Comparison of ENCODE assay signal across 17 cellular contexts in the genomic region with DNA sequence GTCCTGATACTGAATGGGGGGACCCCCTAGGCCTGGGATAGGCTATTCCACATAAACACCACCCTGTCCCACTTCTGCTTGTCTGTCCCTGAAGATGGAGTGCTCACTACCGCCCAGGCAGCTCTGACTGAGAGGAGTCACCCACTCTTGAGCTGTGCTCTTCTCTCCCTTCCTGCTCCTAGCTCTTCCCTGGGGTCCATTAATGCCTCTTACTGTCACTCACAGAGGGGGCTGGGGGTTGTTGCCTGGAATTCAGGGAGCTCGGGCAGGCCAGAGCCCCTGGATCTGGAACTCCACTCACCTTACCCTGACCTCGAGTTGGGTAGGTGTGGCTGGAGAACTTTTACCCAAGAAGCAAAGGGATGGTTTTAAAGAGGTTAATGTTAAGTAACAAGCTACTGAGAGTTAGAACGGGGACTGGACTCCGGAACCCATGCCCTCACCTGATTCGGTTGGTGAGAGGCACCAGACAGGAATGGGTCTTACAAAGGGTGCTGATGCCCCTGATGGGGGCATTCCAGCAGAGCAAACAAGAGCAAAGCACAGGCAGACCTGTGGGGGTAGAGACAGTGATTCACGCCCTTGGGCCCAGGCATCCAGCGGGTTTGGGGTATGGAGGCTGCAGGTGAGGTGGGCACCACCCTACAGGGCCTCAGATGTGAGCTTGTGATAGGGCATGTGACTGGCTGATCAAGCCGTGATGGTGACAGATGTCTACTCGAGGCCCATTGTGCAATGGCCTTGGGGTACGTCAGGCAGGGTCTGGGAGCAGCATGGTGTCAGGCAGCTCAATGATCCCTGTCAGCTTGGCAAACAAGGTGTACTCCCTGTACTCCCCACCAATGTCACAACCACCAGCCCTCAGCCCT. TPM values are rescaled to one million over a fixed set of nuclear protein-coding genes. Genes with fewer than 3 reads are reported as not detected.
A peak's percentile ranks its signal among the peaks of the same experiment; 100 is the strongest.
DNase-seq lines count a peak whose midpoint lies in the region; ATAC-seq and TF ChIP-seq lines count a peak whose summit lies in the region.
"Had no signal": no experiment of that assay in that cellular context is flagged by ENCODE, and none has a peak within 500 bp of the region (broad histone marks: within the 10 kb centered on the region; RNA-seq: fewer than 3 reads in every experiment).

No MANE protein-coding gene starts in this region.

- POLR2A ChIA-PET in activated CD4-positive, alpha-beta memory T cell treated with anti-CD3 and anti-CD28 coated beads, Interleukin-2, amount 10 ng/mL, durations not matched to agents 7 days and 5 days (lab: Charles Lee): interaction anchor here (1.6 kb wide), 1 partner anchor 9 kb away, joined by 5 read pairs; a partner anchor contains a TSS

- WGBS in heart right ventricle, 2 donors: 92 to 93% methylated on average over 11 of the region's 11 CpGs
- WGBS in adrenal gland, 4 donors: 81 to 87% (median 84%) methylated on average over 8 to 11 of the region's 11 CpGs

- H3K27me3 Mint-ChIP-seq in activated CD4-positive, alpha-beta memory T cell treated with anti-CD3 and anti-CD28 coated beads, Interleukin-2, amount 10 ng/mL, durations not matched to agents 7 days and 5 days: no peaks in the 10 kb centered on the region
- H3K27me3 Mint-ChIP-seq in mesothelial cell of epicardium (ENCODE audit: low read depth): no peaks in the 10 kb centered on the region

- ATAC-seq in left ventricle myocardium superior: no peak
- no peak for ATAC-seq in heart right ventricle
- no peak for ATAC-seq in GM19328 (IDR thresholded peaks at IDR 0.05; ENCODE audit: unreplicated experiment)
- ATAC-seq: right lobe of liver had no signal

- intact Hi-C loops in left ventricle myocardium superior (cut with micrococcal nuclease) (no loop called here), heart right ventricle (cut with DNase I) (no loop called here), vagina (cut with DNase I) (no loop called here), adrenal gland (cut with DNase I) (no loop called here)

- CTCF ChIA-PET in activated CD4-positive, alpha-beta memory T cell treated with anti-CD3 and anti-CD28 coated beads, Interleukin-2, amount 10 ng/mL, durations not matched to agents 7 days and 5 days (lab: Charles Lee): no interaction called here

- peaks cover 84% of the 10 kb centered on the region for H3K4me1 Mint-ChIP-seq in activated CD4-positive, alpha-beta memory T cell treated with anti-CD3 and anti-CD28 coated beads, Interleukin-2, amount 10 ng/mL, durations not matched to agents 7 days and 5 days
- peaks cover 38% of the 10 kb centered on the region for H3K4me1 Mint-ChIP-seq in mesothelial cell of epicardium

- H3K27ac ChIP-seq in heart right ventricle: peak overlapping the region in 1 of 10 donors; percentile 90
- peak overlapping the region; percentile 81 for H3K27ac ChIP-seq in vagina
- no peak overlapping the region for H3K27ac ChIP-seq in adrenal gland
- H3K27ac ChIP-seq: neural progenitor cell, right lobe of liver, SJSA1 had no signal

- H3K27me3 ChIP-seq in heart right ventricle: no peaks in the 10 kb centered on the region
- H3K27me3 ChIP-seq in vagina: no peaks in the 10 kb centered on the region
- no peaks in the 10 kb centered on the region for H3K27me3 ChIP-seq in adrenal gland
- H3K27me3 ChIP-seq: neural progenitor cell, right lobe of liver, SJSA1 had no signal

- H3K9me3 Mint-ChIP-seq in activated CD4-positive, alpha-beta memory T cell treated with anti-CD3 and anti-CD28 coated beads, Interleukin-2, amount 10 ng/mL, durations not matched to agents 7 days and 5 days: no peaks in the 10 kb centered on the region
- H3K9me3 Mint-ChIP-seq in mesothelial cell of epicardium: no peaks in the 10 kb centered on the region
- H3K9me3 Mint-ChIP-seq: neural progenitor cell had no signal

- TF ChIP-seq POLR2A in vagina (IDR thresholded peaks at IDR 0.05): no peak
- TF ChIP-seq POLR2A in adrenal gland (IDR thresholded peaks at IDR 0.05): no peak

- H3K4me3 ChIP-seq in heart right ventricle (no peak overlapping the region), vagina (no peak overlapping the region), adrenal gland (no peak overlapping the region)
- H3K4me3 ChIP-seq: lung, neural progenitor cell, right lobe of liver, SJSA1 had no signal

- TF ChIP-seq CTCF in heart right ventricle (IDR thresholded peaks at IDR 0.05): no peak
- no peak for TF ChIP-seq CTCF in mesothelial cell of epicardium (IDR thresholded peaks at IDR 0.05; ENCODE audit: unreplicated experiment)
- no peak for TF ChIP-seq CTCF in vagina (IDR thresholded peaks at IDR 0.05)
- no peak for TF ChIP-seq CTCF in adrenal gland (IDR thresholded peaks at IDR 0.05)

- H3K27ac Mint-ChIP-seq in activated CD4-positive, alpha-beta memory T cell treated with anti-CD3 and anti-CD28 coated beads, Interleukin-2, amount 10 ng/mL, durations not matched to agents 7 days and 5 days: peak overlapping the region; percentile 89
- peak overlapping the region; percentile 12 for H3K27ac Mint-ChIP-seq in mesothelial cell of epicardium
- H3K27ac Mint-ChIP-seq: neural progenitor cell had no signal

- peaks cover 6 to 87% (median 43%) of the 10 kb centered on the region in 9 donors for H3K4me1 ChIP-seq in heart right ventricle
- H3K4me1 ChIP-seq in vagina: peaks cover 71% of the 10 kb centered on the region
- H3K4me1 ChIP-seq in adrenal gland (replicated peaks in 1 of 2): peaks cover 0 to 9% of the 10 kb centered on the region in 2 donors
- H3K4me1 ChIP-seq: right lobe of liver had no signal

- H3K36me3 ChIP-seq in heart right ventricle: peaks cover 0 to 14% (median 0%) of the 10 kb centered on the region in 9 donors
- H3K36me3 ChIP-seq in vagina: no peaks in the 10 kb centered on the region
- no peaks in the 10 kb centered on the region for H3K36me3 ChIP-seq in adrenal gland (replicated peaks in 1 of 2)
- H3K36me3 ChIP-seq: neural progenitor cell, right lobe of liver, SJSA1 had no signal

- peaks cover 54% of the 10 kb centered on the region for H3K36me3 Mint-ChIP-seq in activated CD4-positive, alpha-beta memory T cell treated with anti-CD3 and anti-CD28 coated beads, Interleukin-2, amount 10 ng/mL, durations not matched to agents 7 days and 5 days (ENCODE audit: low read depth)
- H3K36me3 Mint-ChIP-seq in mesothelial cell of epicardium: peaks cover 5% of the 10 kb centered on the region
- H3K36me3 Mint-ChIP-seq: neural progenitor cell had no signal

- H3K9me3 ChIP-seq in heart right ventricle (no peaks in the 10 kb centered on the region), vagina (no peaks in the 10 kb centered on the region), adrenal gland (replicated peaks in 1 of 3) (no peaks in the 10 kb centered on the region)
- H3K9me3 ChIP-seq: right lobe of liver, SJSA1 had no signal

- peak; percentile 20 for DNase-seq in left ventricle myocardium superior
- DNase-seq in heart right ventricle: no peak
- DNase-seq in activated CD4-positive, alpha-beta memory T cell treated with anti-CD3 and anti-CD28 coated beads, Interleukin-2, amount 10 ng/mL, durations not matched to agents 7 days and 5 days: no peak
- DNase-seq in mesothelial cell of epicardium (ENCODE audit: low spot score in 2 of 2, unreplicated experiment in 2 of 2): no peak
- DNase-seq in vagina (ENCODE audit: extremely low spot score in 2 of 2): no peak
- DNase-seq in COLO829 (ENCODE audit: low spot score): no peak
- no peak for DNase-seq in adrenal gland
- DNase-seq: AML-193, amygdala, DMS79, foreskin melanocyte, NCI-H1694 treated with DMSO at 0.1 percent for 48 hours had no signal

- no peak overlapping the region for H3K4me3 Mint-ChIP-seq in activated CD4-positive, alpha-beta memory T cell treated with anti-CD3 and anti-CD28 coated beads, Interleukin-2, amount 10 ng/mL, durations not matched to agents 7 days and 5 days
- H3K4me3 Mint-ChIP-seq in mesothelial cell of epicardium: no peak overlapping the region
- H3K4me3 Mint-ChIP-seq: neural progenitor cell had no signal

RNA-seq across cellular contexts. Expression of a gene that starts 5.4 kb away (rescaled TPM):
- total RNA-seq in left ventricle myocardium superior (11.4 TPM), heart right ventricle (10 to 100 TPM in 7 of 10 donors, 1 to 10 TPM in 3; 7.6 to 23.1 (median 10.8) TPM), mesothelial cell of epicardium (83.5 to 86.9 TPM (median 84.2 TPM) in 3 replicates), vagina (227 TPM), adrenal gland (10 to 100 TPM; 17.5 to 47.1 (median 29.0) TPM)
- polyA plus RNA-seq in heart right ventricle (10 to 100 TPM; 44.0 to 51.1 TPM), adrenal gland (100 to 1,000 TPM in 1 of 3 donors, 10 to 100 TPM in 2; 20.8 to 154 (median 71.6) TPM)
- 100 to 1,000 TPM; 254 to 267 TPM for total RNA-seq in activated CD4-positive, alpha-beta memory T cell treated with anti-CD3 and anti-CD28 coated beads, Interleukin-2, amount 10 ng/mL, durations not matched to agents 7 days and 5 days

RNA-seq across cellular contexts. Expression of a gene that starts 8.3 kb away (rescaled TPM):
- total RNA-seq in left ventricle myocardium superior (29.6 TPM), heart right ventricle (10 to 100 TPM; 28.8 to 39.9 (median 33.3) TPM), mesothelial cell of epicardium (49.7 to 52.4 TPM (median 50.5 TPM) in 3 replicates), vagina (55.5 TPM), adrenal gland (10 to 100 TPM; 33.2 to 77.0 (median 65.9) TPM)
- polyA plus RNA-seq in heart right ventricle (100 to 1,000 TPM in 1 of 2 donors, 10 to 100 TPM in 1; 86.1 to 137 TPM), adrenal gland (100 to 1,000 TPM in 2 of 3 donors, 10 to 100 TPM in 1; 72.0 to 145 (median 122) TPM)
- total RNA-seq in activated CD4-positive, alpha-beta memory T cell treated with anti-CD3 and anti-CD28 coated beads, Interleukin-2, amount 10 ng/mL, durations not matched to agents 7 days and 5 days: 10 to 100 TPM; 55.0 to 56.7 TPM
